Comparison of ENCODE assay signal across 9 cellular contexts in the genomic region with DNA sequence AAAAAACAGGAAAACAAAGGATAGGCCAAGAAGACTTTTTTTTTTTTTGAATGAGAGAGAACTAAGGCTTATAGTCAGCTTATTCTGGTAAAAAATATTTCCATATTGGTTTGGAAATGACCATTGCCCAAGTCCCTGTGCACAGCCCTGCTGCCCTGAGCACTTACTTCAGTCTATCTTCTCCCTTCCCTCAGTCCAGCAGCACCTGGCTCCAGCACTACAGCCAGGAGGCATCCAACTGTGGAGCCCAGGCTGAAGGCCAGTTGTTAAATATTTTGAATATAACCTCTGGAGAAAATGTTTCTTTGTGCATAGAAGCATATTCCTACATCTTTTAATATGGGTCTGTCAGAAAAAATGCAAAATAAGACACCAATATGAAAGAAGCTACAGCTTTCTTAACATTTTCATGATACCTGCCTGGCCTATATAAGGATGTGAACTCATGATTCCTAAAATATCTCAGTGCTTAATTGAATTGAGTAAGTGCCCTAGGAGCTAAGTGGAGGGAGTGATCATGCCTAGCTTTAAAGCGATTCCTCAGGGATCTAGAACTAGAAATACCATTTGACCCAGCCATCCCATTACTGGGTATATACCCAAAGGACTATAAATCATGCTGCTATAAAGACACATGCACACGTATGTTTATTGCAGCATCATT. TPM values are rescaled to one million over a fixed set of nuclear protein-coding genes. Genes with fewer than 3 reads are reported as not detected.
"Had no signal": no experiment of that assay in that cellular context is flagged by ENCODE, and none has a peak within 500 bp of the region (broad histone marks: within the 10 kb centered on the region; RNA-seq: fewer than 3 reads in every experiment).

No MANE protein-coding gene starts in this region.

- ATAC-seq: GM12878 had no signal

- H3K4me3 ChIP-seq: GM12878 had no signal

- DNase-seq: GDM1, GF-D8 had no signal

- FAIRE-seq: G401.6, GM12878, GM12891, GM12892, GM18507, GM19239 had no signal

RNA-seq across cellular contexts. Expression of a gene that starts 14.4 kb away (rescaled TPM):
- total RNA-seq: G401 had no signal
